In the genomic region with DNA sequence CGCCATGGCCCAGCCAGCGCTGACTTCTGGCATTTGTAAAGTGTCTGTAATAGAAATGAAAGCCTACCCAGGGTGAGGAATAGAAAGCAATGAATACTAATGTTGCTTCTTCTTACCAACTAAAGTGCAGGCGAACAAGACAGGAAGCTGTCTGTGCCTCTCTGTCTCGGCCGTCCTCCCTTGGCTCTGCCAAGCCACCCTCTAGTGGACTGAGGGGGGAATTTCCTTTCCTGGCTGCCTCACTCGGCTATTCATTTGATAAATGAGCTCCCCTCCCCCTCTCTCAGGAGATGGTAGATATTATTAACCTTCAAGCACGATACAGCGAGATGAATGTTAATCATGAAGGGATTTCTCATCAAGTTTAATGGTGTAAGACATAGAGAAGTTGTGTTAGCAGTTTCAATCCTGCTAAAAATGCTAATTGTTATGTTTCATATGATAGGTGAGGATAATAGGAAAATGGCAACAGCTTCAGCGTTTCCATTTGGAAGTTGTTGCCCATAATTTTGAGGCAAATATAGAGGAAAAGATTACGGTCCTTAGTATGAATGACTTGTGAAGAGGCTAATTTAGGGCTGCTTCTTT, we compare ENCODE assay signal across 7 cellular contexts.
A peak's percentile ranks its signal among the peaks of the same experiment; 100 is the strongest.
DNase-seq lines count a peak whose midpoint lies in the region; ATAC-seq and TF ChIP-seq lines count a peak whose summit lies in the region.

No MANE protein-coding gene starts in this region.

- in situ Hi-C loops in T47D (cut with HindIII; ENCODE audit: low pct_unique_long_range_greater_than_20kb, low sequenced_read_pairs): no loop called here

- H3K4me1 Mint-ChIP-seq in stimulated activated naive B cell treated with anti-CD40 and anti-IgM and Interleukin-4, amounts not matched to agents 10 μg/mL and 1 μg/mL and 100 μg/mL, for 72 hours: no peaks in the 10 kb centered on the region

- H3K36me3 ChIP-seq in OCI-LY3 (replicated peaks; ENCODE audit: low read depth, low read length): no peaks in the 10 kb centered on the region

- H3K27ac Mint-ChIP-seq in stimulated activated naive B cell treated with anti-CD40 and anti-IgM and Interleukin-4, amounts not matched to agents 10 μg/mL and 1 μg/mL and 100 μg/mL, for 72 hours: no peak overlapping the region

- H4K20me1 ChIP-seq in OCI-LY3 (ENCODE audit: insufficient read depth, low read length): no peaks in the 10 kb centered on the region

- no peaks in the 10 kb centered on the region for H3K9me3 Mint-ChIP-seq in stimulated activated naive B cell treated with anti-CD40 and anti-IgM and Interleukin-4, amounts not matched to agents 10 μg/mL and 1 μg/mL and 100 μg/mL, for 72 hours

- H3K9me3 ChIP-seq in OCI-LY3 (ENCODE audit: insufficient read depth, low read length): no peaks in the 10 kb centered on the region

- H3K27me3 Mint-ChIP-seq in stimulated activated naive B cell treated with anti-CD40 and anti-IgM and Interleukin-4, amounts not matched to agents 10 μg/mL and 1 μg/mL and 100 μg/mL, for 72 hours: peaks cover 51 to 62% of the 10 kb centered on the region in 2 donors

- H3K4me3 ChIP-seq in OCI-LY3 (ENCODE audit: low read length): peak overlapping the region; percentile 37

- no peak overlapping the region for H3K4me3 Mint-ChIP-seq in stimulated activated naive B cell treated with anti-CD40 and anti-IgM and Interleukin-4, amounts not matched to agents 10 μg/mL and 1 μg/mL and 100 μg/mL, for 72 hours

- no peak overlapping the region for H3K27ac ChIP-seq in OCI-LY3 (ENCODE audit: low read length)

- ATAC-seq in GM21381 (IDR thresholded peaks at IDR 0.05; ENCODE audit: unreplicated experiment): peak; percentile 88
- ATAC-seq in stimulated activated naive B cell treated with anti-CD40 and anti-IgM and Interleukin-4, amounts not matched to agents 10 μg/mL and 1 μg/mL and 100 μg/mL, for 72 hours (replicated peaks): peak; percentile 70 to 76

- H3K4me2 ChIP-seq in OCI-LY3 (ENCODE audit: low read length): peak overlapping the region; percentile 63

- peak overlapping the region; percentile 91 for H2AFZ ChIP-seq in OCI-LY3 (ENCODE audit: low read depth, low read length)

- no peak overlapping the region for H3K9ac ChIP-seq in OCI-LY3 (ENCODE audit: low read length)

- DNase-seq in ELR (ENCODE audit: low read depth) (peak; percentile 87), HT-29 (ENCODE audit: low spot score) (peak; percentile 75), T47D (ENCODE audit: low read depth in 1 of 2, low spot score in 1 of 2) (peak; percentile 6 to 80), kidney glomerular epithelial cell (lab: John Stamatoyannopoulos, UW) (peak; percentile 70)
- peak; percentile 16 for DNase-seq in stimulated activated naive B cell treated with anti-CD40 and anti-IgM and Interleukin-4, amounts not matched to agents 10 μg/mL and 1 μg/mL and 100 μg/mL, for 72 hours

- H3K4me1 ChIP-seq in OCI-LY3 (ENCODE audit: low read length): peaks cover 22% of the 10 kb centered on the region

- H3K36me3 Mint-ChIP-seq in stimulated activated naive B cell treated with anti-CD40 and anti-IgM and Interleukin-4, amounts not matched to agents 10 μg/mL and 1 μg/mL and 100 μg/mL, for 72 hours: no peaks in the 10 kb centered on the region

- peak; percentile 64 for TF ChIP-seq CTCF in OCI-LY3 (IDR thresholded peaks at IDR 0.05; ENCODE audit: low read depth, low read length)

- no peaks in the 10 kb centered on the region for H3K79me2 ChIP-seq in OCI-LY3 (ENCODE audit: low read length)

- peaks cover 7% of the 10 kb centered on the region for H3K27me3 ChIP-seq in OCI-LY3 (ENCODE audit: low read depth, low read length)

Comparison
In these comparisons a context has a peak if more than half of its experiments do, and no peak if none do; other contexts are left out.
1. DNase-seq: peak in every context shown above with its lines; median percentile 87 in ELR; 75 in HT-29; 70 in kidney glomerular epithelial cell; 43 in T47D; 16 in stimulated activated naive B cell treated with anti-CD40 and anti-IgM and Interleukin-4, amounts not matched to agents 10 μg/mL and 1 μg/mL and 100 μg/mL, for 72 hours.